8 cellular contexts compared by ENCODE assay signal in genomic region chr2:54570925-54571694, GRCh38.
DNase-seq lines count a peak whose midpoint lies in the region; ATAC-seq, FAIRE-seq and TF ChIP-seq lines count a peak whose summit lies in the region.

No MANE protein-coding gene starts in this region.

- peaks cover 0 to 95% (median 24%) of the 10 kb centered on the region in 11 experiments; a peak in 15 of 22 replicates for H4K20me1 ChIP-seq in BLaER1 treated with 17β-estradiol and CSF1 and Interleukin-3, amounts not matched to agents 10 nM and 100 nM

- H3K27ac ChIP-seq in BLaER1 treated with 17β-estradiol and CSF1 and Interleukin-3, amounts not matched to agents 10 nM and 100 nM = peak overlapping the region in 10 of 11 experiments; percentile 53 to 94 (median 82); a peak in 21 of 22 replicates
- H3K27ac ChIP-seq in Peyer's patch (peak overlapping the region; percentile 79 to 97 (median 87)), right atrium auricular region (peak overlapping the region; percentile 75 to 77)

- peaks cover 2% of the 10 kb centered on the region for H3K9me3 Mint-ChIP-seq in activated naive CD4-positive, alpha-beta T cell treated with anti-CD3 and anti-CD28 coated beads for 36 hours

- peak overlapping the region in 9 of 11 experiments; percentile 61 to 79 (median 76); a peak in 18 of 22 replicates for H3K9ac ChIP-seq in BLaER1 treated with 17β-estradiol and CSF1 and Interleukin-3, amounts not matched to agents 10 nM and 100 nM

- H3K4me1 Mint-ChIP-seq in activated naive CD4-positive, alpha-beta T cell treated with anti-CD3 and anti-CD28 coated beads for 36 hours (ENCODE audit: low read depth) = peaks cover 87% of the 10 kb centered on the region

- intact Hi-C loops in activated naive CD4-positive, alpha-beta T cell treated with anti-CD3 and anti-CD28 coated beads for 36 hours (cut with micrococcal nuclease) = loop anchor here (1.0 to 5.0 kb wide), 9 partner anchors 9 to 1046 kb away; partner anchors contain the start of genes ACYP2, ASB3, CLHC1 and ERLEC1

- peak overlapping the region; percentile 91 for H3K27ac Mint-ChIP-seq in activated naive CD4-positive, alpha-beta T cell treated with anti-CD3 and anti-CD28 coated beads for 36 hours

- H3K27me3 ChIP-seq in BLaER1 treated with 17β-estradiol and CSF1 and Interleukin-3, amounts not matched to agents 10 nM and 100 nM = no peaks in the 10 kb centered on the region
- H3K27me3 ChIP-seq in Peyer's patch (no peaks in the 10 kb centered on the region), right atrium auricular region (no peaks in the 10 kb centered on the region)

- H3K4me1 ChIP-seq in BLaER1 treated with 17β-estradiol and CSF1 and Interleukin-3, amounts not matched to agents 10 nM and 100 nM = peaks cover 95 to 100% (median 99%) of the 10 kb centered on the region in 10 experiments
- H3K4me1 ChIP-seq in Peyer's patch (peaks cover 4 to 71% (median 39%) of the 10 kb centered on the region in 4 donors), right atrium auricular region (peaks cover 0 to 85% of the 10 kb centered on the region in 2 donors)

- TF ChIP-seq CTCF in Peyer's patch (IDR thresholded peaks at IDR 0.05) = no peak
- TF ChIP-seq CTCF in right atrium auricular region (IDR thresholded peaks at IDR 0.05) = no peak
- no peak for TF ChIP-seq CTCF in D721Med (IDR thresholded peaks at IDR 0.05; ENCODE audit: insufficient read depth, missing control alignments)

- TF ChIP-seq POLR2A in Peyer's patch (IDR thresholded peaks at IDR 0.05) = peak in 1 of 2 donors; percentile 2

- DNase-seq in Peyer's patch (peak in 2 of 3 donors; percentile 87 to 92), right atrium auricular region (ENCODE audit: low spot score) (no peak), D721Med (ENCODE audit: insufficient read length, low spot score) (no peak)
- DNase-seq in activated naive CD4-positive, alpha-beta T cell treated with anti-CD3 and anti-CD28 coated beads for 36 hours = peak; percentile 93
- DNase-seq in stimulated activated CD4-positive, alpha-beta T cell treated with anti-CD3 and anti-CD28 coated beads, Interleukin-2, amount 100 ng/mL, for 48 hours = peak; percentile 51 to 69

- peak overlapping the region; percentile 85 to 98 (median 92) for H3K4me2 ChIP-seq in BLaER1 treated with 17β-estradiol and CSF1 and Interleukin-3, amounts not matched to agents 10 nM and 100 nM

- H3K36me3 ChIP-seq in BLaER1 treated with 17β-estradiol and CSF1 and Interleukin-3, amounts not matched to agents 10 nM and 100 nM = peaks cover 0 to 62% (median 37%) of the 10 kb centered on the region in 11 experiments; a peak in 15 of 22 replicates
- H3K36me3 ChIP-seq in Peyer's patch = no peaks in the 10 kb centered on the region
- H3K36me3 ChIP-seq in right atrium auricular region = no peaks in the 10 kb centered on the region

- H3K9me3 ChIP-seq in BLaER1 treated with 17β-estradiol and CSF1 and Interleukin-3, amounts not matched to agents 10 nM and 100 nM (replicated peaks in 1 of 11) = no peaks in the 10 kb centered on the region
- H3K9me3 ChIP-seq in Peyer's patch (no peaks in the 10 kb centered on the region), right atrium auricular region (no peaks in the 10 kb centered on the region)

- ATAC-seq in GM19035 (IDR thresholded peaks at IDR 0.05; ENCODE audit: unreplicated experiment) (peak; percentile 64), HG03139 (IDR thresholded peaks at IDR 0.05; ENCODE audit: unreplicated experiment) (peak; percentile 53)

- peak overlapping the region in 8 of 10 experiments; percentile 35 to 54 (median 46); a peak in 15 of 20 replicates for H3K4me3 ChIP-seq in BLaER1 treated with 17β-estradiol and CSF1 and Interleukin-3, amounts not matched to agents 10 nM and 100 nM
- peak overlapping the region in 1 of 4 donors; percentile 29 for H3K4me3 ChIP-seq in Peyer's patch
- no peak overlapping the region for H3K4me3 ChIP-seq in right atrium auricular region

- peaks cover 8% of the 10 kb centered on the region for H3K36me3 Mint-ChIP-seq in activated naive CD4-positive, alpha-beta T cell treated with anti-CD3 and anti-CD28 coated beads for 36 hours (ENCODE audit: low read depth)

- FAIRE-seq in D721Med (lab: Jason Lieb, UNC) = no peak

- CTCF ChIA-PET in activated naive CD4-positive, alpha-beta T cell treated with anti-CD3 and anti-CD28 coated beads for 36 hours (lab: Charles Lee) = interaction anchor here (0.8 to 9.0 kb wide), 5 partner anchors 11 to 48 kb away, joined by 3 to 68 read pairs (median 4); no protein-coding TSS in a partner anchor

- peak overlapping the region; percentile 48 for H3K4me3 Mint-ChIP-seq in activated naive CD4-positive, alpha-beta T cell treated with anti-CD3 and anti-CD28 coated beads for 36 hours

- H3K27me3 Mint-ChIP-seq in activated naive CD4-positive, alpha-beta T cell treated with anti-CD3 and anti-CD28 coated beads for 36 hours (ENCODE audit: low read depth) = no peaks in the 10 kb centered on the region

Comparison
In these comparisons a context has a peak if more than half of its experiments do, and no peak if none do; other contexts are left out.
1. H3K4me3 ChIP-seq: peak in BLaER1 treated with 17β-estradiol and CSF1 and Interleukin-3, amounts not matched to agents 10 nM and 100 nM (8 of 10); none in right atrium auricular region (0 of 2).
2. DNase-seq: peak in Peyer's patch (2 of 3), activated naive CD4-positive, alpha-beta T cell treated with anti-CD3 and anti-CD28 coated beads for 36 hours (single experiment) and stimulated activated CD4-positive, alpha-beta T cell treated with anti-CD3 and anti-CD28 coated beads, Interleukin-2, amount 100 ng/mL, for 48 hours (2 of 2); none in right atrium auricular region (single experiment) and D721Med (single experiment).
3. Peak in every context shown above with its lines, with median percentiles within 50 percentile points of each other: H3K27ac ChIP-seq.